In genomic region chr21:44697811-44698734, GRCh38 we compare ENCODE assay signal across 18 cellular contexts. TPM values are rescaled to one million over a fixed set of nuclear protein-coding genes. Genes with fewer than 3 reads are reported as not detected.
A peak's percentile ranks its signal among the peaks of the same experiment; 100 is the strongest.
DNase-seq lines count a peak whose midpoint lies in the region; ATAC-seq and TF ChIP-seq lines count a peak whose summit lies in the region.
"Had no signal": no experiment of that assay in that cellular context is flagged by ENCODE, and none has a peak within 500 bp of the region (broad histone marks: within the 10 kb centered on the region; RNA-seq: fewer than 3 reads in every experiment).

No MANE protein-coding gene starts in this region.

- peak; percentile 57 for DNase-seq in H9
- peak; percentile 62 for DNase-seq in SK-N-SH
- peak; percentile 78 for DNase-seq in iPS-NIHi7 (ENCODE audit: extremely low spot score)
- peak; percentile 52 for DNase-seq in sciatic nerve (ENCODE audit: low spot score)
- no peak for DNase-seq in DMS 273 treated with DMSO at 0.1 percent for 48 hours (lab: John Stamatoyannopoulos, UW)
- no peak for DNase-seq in NOMO-1 treated with dmso at 0.1 percent for 144 hours (lab: John Stamatoyannopoulos, UW; ENCODE audit: unreplicated experiment)
- DNase-seq: Karpas-422, NCI-H1694 treated with DMSO at 0.1 percent for 48 hours, NCI-H510A, OCI-M1, small intestine had no signal

- no peak overlapping the region for H2AK5ac ChIP-seq in H9 (ENCODE audit: insufficient read length, low read length)

- H2BK15ac ChIP-seq in H9 (ENCODE audit: low read depth, low read length): no peak overlapping the region

- peaks cover 6 to 9% of the 10 kb centered on the region in 2 experiments; a peak in 4 of 5 replicates for H3K9me3 Mint-ChIP-seq in H9
- H3K9me3 Mint-ChIP-seq: stimulated activated naive CD8-positive, alpha-beta T cell treated with anti-CD3 and anti-CD28 coated beads, Interleukin-15, Interleukin-2, amounts not matched to agents 100 ng/mL and 50 ng/mL, for 24 hours had no signal

- H4K91ac ChIP-seq in H9 (ENCODE audit: insufficient read length, low read depth, low read length): no peak overlapping the region

- no peak overlapping the region for H3K18ac ChIP-seq in H9 (ENCODE audit: insufficient read length, low read depth, low read length)

- CTCF ChIA-PET in SK-N-SH (lab: Yijun Ruan, JAX): interaction anchor here (0.9 to 1.9 kb wide), 3 partner anchors 12 to 187 kb away, joined by 3 to 5 read pairs (median 4); no protein-coding TSS in a partner anchor

- no peak overlapping the region for H3K27ac ChIP-seq in H9 (ENCODE audit: insufficient read length, low read depth, low read length)
- H3K27ac ChIP-seq in SK-N-SH (ENCODE audit: low read depth in 2 of 2, low read length in 1 of 2): no peak overlapping the region
- H3K27ac ChIP-seq: BLaER1, breast epithelium, SK-N-MC had no signal

- H3K9me3 ChIP-seq in H9 (ENCODE audit: control insufficient read depth, low read depth, low read length): no peaks in the 10 kb centered on the region
- H3K9me3 ChIP-seq in SK-N-SH: 0 out of 2 replicates have a peak, but pooled peaks cover 7% of the 10 kb centered on the region

- POLR2A ChIA-PET in SK-N-SH (lab: Yijun Ruan, JAX): no interaction called here

- no peak overlapping the region for H3K4me3 Mint-ChIP-seq in H9
- H3K4me3 Mint-ChIP-seq: stimulated activated naive CD8-positive, alpha-beta T cell treated with anti-CD3 and anti-CD28 coated beads, Interleukin-15, Interleukin-2, amounts not matched to agents 100 ng/mL and 50 ng/mL, for 24 hours had no signal

- peaks cover 14% of the 10 kb centered on the region for H3K27me3 Mint-ChIP-seq in H9 (ENCODE audit: low read depth)

- H3K56ac ChIP-seq in H9 (ENCODE audit: insufficient read length, low read depth, low read length): no peak overlapping the region

- H3K4me3 ChIP-seq in SK-N-SH (ENCODE audit: low read depth in 2 of 2, low read length in 1 of 2): no peak overlapping the region
- H3K4me3 ChIP-seq: BLaER1, breast epithelium, SK-N-MC had no signal

- H4K5ac ChIP-seq in H9 (ENCODE audit: insufficient read length, low read depth, low read length): no peak overlapping the region

- intact Hi-C loops in sciatic nerve (cut with DNase I): no loop called here

- no peak overlapping the region for H3K4me2 ChIP-seq in H9 (ENCODE audit: insufficient read depth, insufficient read length, low read length)
- no peak overlapping the region for H3K4me2 ChIP-seq in SK-N-SH
- H3K4me2 ChIP-seq: BLaER1 had no signal

- no peak for TF ChIP-seq EP300 in SK-N-SH (IDR thresholded peaks at IDR 0.05; ENCODE audit: borderline replicate concordance in 1 of 2, low read depth in 1 of 2, low read length in 1 of 2)

- no peak overlapping the region for H4K8ac ChIP-seq in H9 (replicated peaks; ENCODE audit: insufficient read length, low read depth, low read length)

- H2BK5ac ChIP-seq in H9 (ENCODE audit: insufficient read length, low read length): no peak overlapping the region

- no CpG with 5 or more reads among the region's 35 CpGs for WGBS in H9 (ENCODE audit: extremely low coverage, insufficient read length, low lambda C conversion rate)
- WGBS in SK-N-SH (ENCODE audit: low lambda C conversion rate): 12% methylated on average over 19 of the region's 35 CpGs

- ATAC-seq in sciatic nerve (no peak), HG03135 (IDR thresholded peaks at IDR 0.05; ENCODE audit: unreplicated experiment) (no peak)

- no peaks in the 10 kb centered on the region for H3K23me2 ChIP-seq in H9 (ENCODE audit: insufficient read length, low read depth, low read length, poor library complexity, severe bottlenecking)

- H3K27me3 ChIP-seq in H9 (ENCODE audit: insufficient read depth, low read length) (no peaks in the 10 kb centered on the region; the same call in 1 of the 2 replicates), SK-N-SH (ENCODE audit: insufficient read depth) (peaks cover 70% of the 10 kb centered on the region)

- H4K20me1 ChIP-seq in H9 (ENCODE audit: control insufficient read depth, insufficient read depth, insufficient read length): no peaks in the 10 kb centered on the region
- H4K20me1 ChIP-seq in SK-N-SH (ENCODE audit: insufficient read depth): no peaks in the 10 kb centered on the region
- H4K20me1 ChIP-seq: BLaER1 had no signal

- H3K4me1 ChIP-seq in H9 (ENCODE audit: insufficient read depth, low read length): peaks cover 8% of the 10 kb centered on the region; the same call in 1 of the 2 replicates
- H3K4me1 ChIP-seq in SK-N-SH (ENCODE audit: control insufficient read depth in 1 of 2, insufficient read depth in 2 of 2, low read depth in 1 of 2, low read length in 1 of 2): no peaks in the 10 kb centered on the region; a peak in 1 of 4 replicates
- H3K4me1 ChIP-seq: breast epithelium had no signal

- H2BK12ac ChIP-seq in H9 (ENCODE audit: insufficient read length, low read depth, low read length): no peak overlapping the region

- no peak overlapping the region for H3K4ac ChIP-seq in H9 (ENCODE audit: low read depth, low read length)

- H2BK120ac ChIP-seq in H9 (ENCODE audit: low read depth, low read length, poor library complexity, severe bottlenecking): no peak overlapping the region

- H3K23ac ChIP-seq in H9 (ENCODE audit: insufficient read length, low read depth, low read length): no peak overlapping the region

- H3F3A ChIP-seq in SK-N-SH (replicated peaks; ENCODE audit: insufficient read depth): no peaks in the 10 kb centered on the region

- TF ChIP-seq RAD21 in SK-N-SH (IDR thresholded peaks at IDR 0.05; ENCODE audit: low read length): no peak

- H3K79me1 ChIP-seq in H9 (ENCODE audit: insufficient read depth, low read depth, low read length, poor library complexity, severe bottlenecking): no peaks in the 10 kb centered on the region

- H3K14ac ChIP-seq in H9 (ENCODE audit: insufficient read depth, low read length): peak overlapping the region; percentile 8

- peak overlapping the region in 2 of 3 experiments; percentile 66 to 81; a peak in 3 of 7 replicates for H3K27ac Mint-ChIP-seq in H9
- H3K27ac Mint-ChIP-seq: stimulated activated naive CD8-positive, alpha-beta T cell treated with anti-CD3 and anti-CD28 coated beads, Interleukin-15, Interleukin-2, amounts not matched to agents 100 ng/mL and 50 ng/mL, for 24 hours had no signal

- no peaks in the 10 kb centered on the region for H3K79me2 ChIP-seq in H9 (ENCODE audit: insufficient read depth, low read length)
- no peaks in the 10 kb centered on the region for H3K79me2 ChIP-seq in SK-N-SH (ENCODE audit: insufficient read depth)

- no peak for TF ChIP-seq CTCF in H9 (conservative IDR thresholded peaks at IDR 0.05)
- no peak for TF ChIP-seq CTCF in SK-N-SH (IDR thresholded peaks at IDR 0.05)

- no peak overlapping the region for H2BK20ac ChIP-seq in H9 (ENCODE audit: low read depth, low read length, poor library complexity, severe bottlenecking)

- peaks cover 3 to 10% (median 7%) of the 10 kb centered on the region in 3 experiments; a peak in 5 of 7 replicates for H3K36me3 Mint-ChIP-seq in H9 (ENCODE audit: insufficient read depth in 1 of 3, low read depth in 3 of 3)

- no peaks in the 10 kb centered on the region for H3K36me3 ChIP-seq in SK-N-SH (replicated peaks in 1 of 2; ENCODE audit: control insufficient read depth in 1 of 2, insufficient read depth in 2 of 2, low read length in 1 of 2)
- H3K36me3 ChIP-seq: BLaER1, breast epithelium had no signal

- H3K9me2 ChIP-seq in SK-N-SH: no peaks in the 10 kb centered on the region

- no peak overlapping the region for H3K9ac ChIP-seq in H9 (ENCODE audit: extremely low read depth, insufficient read length, low read length)
- H3K9ac ChIP-seq in SK-N-SH: no peak overlapping the region
- H3K9ac ChIP-seq: BLaER1 had no signal

- H3K4me1 Mint-ChIP-seq in H9: peaks cover 66 to 71% of the 10 kb centered on the region in 2 experiments

- no peak overlapping the region for H3T11ph ChIP-seq in H9 (ENCODE audit: low read length)

- H2AFZ ChIP-seq in H9 (ENCODE audit: low read length) (no peak overlapping the region), SK-N-SH (ENCODE audit: low read depth) (no peak overlapping the region)

TF ChIP-seq in SK-N-SH, 30 proteins besides CTCF, POLR2A, EP300 and RAD21:
- TF ChIP-seq TAF1 (IDR thresholded peaks at IDR 0.05; ENCODE audit: borderline replicate concordance, low read depth, low read length) (no peak), RFX5 (IDR thresholded peaks at IDR 0.05; ENCODE audit: low read length) (no peak), FOSL2 (IDR thresholded peaks at IDR 0.05; ENCODE audit: borderline replicate concordance, low read depth) (no peak), FOXM1 (IDR thresholded peaks at IDR 0.05; ENCODE audit: low read depth) (no peak), FOXJ3 (CRISPR knock-in tag; IDR thresholded peaks at IDR 0.05) (no peak), SIN3A (IDR thresholded peaks at IDR 0.05; ENCODE audit: borderline replicate concordance, low read depth, low read length) (no peak), YY1 (IDR thresholded peaks at IDR 0.05; ENCODE audit: low read depth) (no peak), MXI1 (IDR thresholded peaks at IDR 0.05; ENCODE audit: low read depth, low read length) (no peak)

RNA-seq across cellular contexts. Expression of gene KRTAP10-12, which starts 1.1 kb away (rescaled TPM):
- not detected in 2 replicates for total RNA-seq in H9 (2021)
- polyA plus RNA-seq in SK-N-SH (2012; rRNA removed): not detected in 2 replicates
- polyA plus RNA-seq in SK-N-SH (2012; cell fraction: cytosol; rRNA removed): not detected in 2 replicates
- not detected in 2 replicates for polyA plus RNA-seq in SK-N-SH (2012; cell fraction: nucleus; rRNA removed)
- not detected for total RNA-seq in sciatic nerve
- total RNA-seq: breast epithelium, fibroblast of villous mesenchyme, omental fat pad had no signal
- polyA plus RNA-seq: small intestine had no signal

RNA-seq across cellular contexts. Expression of gene TSPEAR, which starts 13.3 kb away (rescaled TPM):
- 1.2 and 1.3 TPM in 2 replicates for total RNA-seq in H9 (2021)
- 0.03 and 0.08 TPM in 2 replicates for polyA plus RNA-seq in SK-N-SH (2012; rRNA removed)
- polyA plus RNA-seq in SK-N-SH (2012; cell fraction: cytosol; rRNA removed): 0.01 and 0.04 TPM in 2 replicates
- 0.47 and 0.67 TPM in 2 replicates for polyA plus RNA-seq in SK-N-SH (2012; cell fraction: nucleus; rRNA removed)
- total RNA-seq in sciatic nerve: not detected
- total RNA-seq: fibroblast of villous mesenchyme had no signal

RNA-seq across cellular contexts. Expression of gene KRTAP12-1, which starts 16.1 kb away (rescaled TPM):
- total RNA-seq in H9 (2021) (not detected in 2 replicates), sciatic nerve (not detected)
- polyA plus RNA-seq in SK-N-SH (2012; rRNA removed): not detected in 2 replicates
- not detected in 2 replicates for polyA plus RNA-seq in SK-N-SH (2012; cell fraction: cytosol; rRNA removed)
- polyA plus RNA-seq in SK-N-SH (2012; cell fraction: nucleus; rRNA removed): not detected in 2 replicates
- total RNA-seq: breast epithelium, fibroblast of villous mesenchyme, omental fat pad had no signal
- polyA plus RNA-seq: small intestine had no signal

RNA-seq across cellular contexts. Expression of gene KRTAP12-2, which starts 31.3 kb away (rescaled TPM):
- not detected in 2 replicates for total RNA-seq in H9 (2021)
- not detected in 2 replicates for polyA plus RNA-seq in SK-N-SH (2012; rRNA removed)
- not detected in 2 replicates for polyA plus RNA-seq in SK-N-SH (2012; cell fraction: cytosol; rRNA removed)
- polyA plus RNA-seq in SK-N-SH (2012; cell fraction: nucleus; rRNA removed): not detected in 2 replicates
- not detected for total RNA-seq in sciatic nerve
- total RNA-seq: breast epithelium, fibroblast of villous mesenchyme, omental fat pad had no signal
- polyA plus RNA-seq: small intestine had no signal

RNA-seq across cellular contexts. Expression of gene KRTAP12-3, which starts 40.3 kb away (rescaled TPM):
- not detected in 2 replicates for total RNA-seq in H9 (2021)
- polyA plus RNA-seq in SK-N-SH (2012; rRNA removed): not detected in 2 replicates
- polyA plus RNA-seq in SK-N-SH (2012; cell fraction: cytosol; rRNA removed): not detected in 2 replicates
- polyA plus RNA-seq in SK-N-SH (2012; cell fraction: nucleus; rRNA removed): not detected in 2 replicates
- not detected for total RNA-seq in sciatic nerve
- total RNA-seq: breast epithelium, fibroblast of villous mesenchyme, omental fat pad had no signal
- polyA plus RNA-seq: small intestine had no signal

Comparison
In these comparisons a context has a peak if more than half of its experiments do, and no peak if none do; other contexts are left out.
1. DNase-seq: peak in H9 (single experiment), SK-N-SH (single experiment), iPS-NIHi7 (single experiment) and sciatic nerve (single experiment); none in DMS 273 treated with DMSO at 0.1 percent for 48 hours (single experiment) and NOMO-1 treated with dmso at 0.1 percent for 144 hours (single experiment).